ENCODE assay signal across 5 cellular contexts in genomic region chr16:63388277-63388676, GRCh38.
DNase-seq lines count a peak whose midpoint lies in the region; ATAC-seq and TF ChIP-seq lines count a peak whose summit lies in the region.
"Not testable (repeated sequence)": the region's sequence is repeated elsewhere in the genome, so short reads cannot be mapped to it uniquely, and the experiment has no call there.

No MANE protein-coding gene starts in this region.

- not testable (repeated sequence) for H3K27ac Mint-ChIP-seq in Caco-2 (ENCODE audit: unreplicated experiment); WTC11; nephron progenitor cell

- H3K36me3 Mint-ChIP-seq in Caco-2 (ENCODE audit: insufficient read depth, unreplicated experiment); WTC11; nephron progenitor cell (ENCODE audit: low read depth): not testable (repeated sequence)

- not testable (repeated sequence) for H3K27me3 ChIP-seq in Caco-2 (replicated peaks; ENCODE audit: control insufficient read depth, insufficient read depth, low read length); H7 (ENCODE audit: control insufficient read depth, insufficient read depth, low read length)

- not testable (repeated sequence) for H3K9me3 ChIP-seq in Caco-2

- intact Hi-C loops in Caco-2 (cut with micrococcal nuclease; ENCODE audit: unreplicated experiment): not testable (repeated sequence)

- peak overlapping the region; percentile 29 for H3K4me3 Mint-ChIP-seq in Caco-2 (ENCODE audit: unreplicated experiment)
- H3K4me3 Mint-ChIP-seq in WTC11: 0 out of 2 replicates have a peak overlapping the region, but pooled peaks have one; percentile 4
- not testable (repeated sequence) for H3K4me3 Mint-ChIP-seq in nephron progenitor cell

- not testable (repeated sequence) for H3K27me3 Mint-ChIP-seq in Caco-2 (ENCODE audit: insufficient read depth, unreplicated experiment); WTC11 (ENCODE audit: low read depth); nephron progenitor cell (ENCODE audit: low read depth, poor library complexity)

- not testable (repeated sequence) for ATAC-seq in WTC11

- not testable (repeated sequence) for TF ChIP-seq CTCF in Caco-2 (IDR thresholded peaks at IDR 0.05; ENCODE audit: insufficient read depth in 1 of 2, low read depth in 1 of 2, low read length in 1 of 2, severe bottlenecking in 1 of 2, unreplicated experiment in 1 of 2); WTC11 (IDR thresholded peaks at IDR 0.05); nephron progenitor cell (IDR thresholded peaks at IDR 0.05)

- H3K4me3 ChIP-seq in Caco-2 (ENCODE audit: low read depth, low read length): not testable (repeated sequence)
- H3K4me3 ChIP-seq in H7 (ENCODE audit: insufficient read depth, low read depth, low read length): peak overlapping the region; percentile 19; the same call in 1 of the 2 replicates

- H3K4me1 ChIP-seq in Caco-2: not testable (repeated sequence)

- POLR2A ChIA-PET in Caco-2 (lab: Charles Lee); WTC11 (lab: Charles Lee): not testable (repeated sequence)

- CTCF ChIA-PET in Caco-2 (lab: Charles Lee); WTC11 (lab: Charles Lee): not testable (repeated sequence)

- H3K36me3 ChIP-seq in Caco-2 (ENCODE audit: control insufficient read depth, insufficient read depth, low read length); H7 (replicated peaks; ENCODE audit: control insufficient read depth, insufficient read depth, low read length): not testable (repeated sequence)

- DNase-seq in Caco-2 (peak in 1 of 2 experiments; percentile 29), NCI-H748 (lab: John Stamatoyannopoulos, UW; ENCODE audit: unreplicated experiment) (peak; percentile 14), WTC11 (ENCODE audit: low spot score) (peak; percentile 69), nephron progenitor cell (peak; percentile 4)
- DNase-seq in H7: not testable (repeated sequence)

- not testable (repeated sequence) for H3K9me3 Mint-ChIP-seq in Caco-2 (ENCODE audit: unreplicated experiment); WTC11; nephron progenitor cell

- not testable (repeated sequence) for BruUV-seq in Caco-2 (replicated peaks; lab: Mats Ljungman, UMichigan)

- H3K4me1 Mint-ChIP-seq in Caco-2 (ENCODE audit: low read depth, unreplicated experiment); nephron progenitor cell: not testable (repeated sequence)
- H3K4me1 Mint-ChIP-seq in WTC11: peaks cover 11% of the 10 kb centered on the region

TF ChIP-seq in WTC11, 78 proteins besides CTCF, POLR2A, EP300 and RAD21:
- TF ChIP-seq FOXK1 (CRISPR knock-in tag; IDR thresholded peaks at IDR 0.05): 0 out of 2 replicates have a peak, but pooled peaks have one; percentile 22
